In the genomic region with DNA sequence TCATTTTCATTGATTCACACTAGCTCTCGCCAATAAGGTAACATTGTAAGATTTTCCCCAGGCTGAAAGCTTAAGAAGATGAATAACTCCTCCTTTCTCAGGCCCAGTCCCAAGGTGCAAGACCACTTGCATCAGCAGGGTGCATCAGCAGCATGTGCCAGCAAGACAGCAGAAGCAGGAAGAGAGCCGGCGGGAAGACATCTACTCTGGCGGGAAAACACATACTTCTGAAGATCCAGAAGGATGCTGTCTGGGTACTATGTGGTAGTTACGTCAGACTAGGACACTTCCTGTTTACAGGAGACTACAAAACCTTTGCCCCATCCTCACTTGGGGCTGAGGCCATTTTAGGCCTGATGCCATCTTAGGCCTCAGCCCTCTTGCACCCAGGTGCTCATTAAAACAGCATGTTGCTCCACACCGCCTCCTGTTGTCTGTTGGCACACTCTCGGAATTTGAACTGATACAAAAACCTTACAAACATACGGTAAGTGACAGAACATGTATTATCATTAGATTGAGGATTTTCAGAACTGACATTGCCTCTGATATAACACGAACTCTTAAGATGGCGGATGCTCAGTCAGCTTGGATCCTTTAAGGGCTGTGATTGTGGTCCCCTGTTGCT, we compare ENCODE assay signal across 15 cellular contexts.
DNase-seq lines count a peak whose midpoint lies in the region; ATAC-seq and TF ChIP-seq lines count a peak whose summit lies in the region.
"Had no signal": no experiment of that assay in that cellular context is flagged by ENCODE, and none has a peak within 500 bp of the region (broad histone marks: within the 10 kb centered on the region; RNA-seq: fewer than 3 reads in every experiment).

No MANE protein-coding gene starts in this region.

- H3K56ac ChIP-seq in mesendoderm (ENCODE audit: low read length) = no peak overlapping the region

- no peak overlapping the region for H3K9ac ChIP-seq in Loucy (ENCODE audit: low read depth, low read length, poor library complexity, severe bottlenecking)
- no peak overlapping the region for H3K9ac ChIP-seq in mesendoderm (ENCODE audit: low read length)
- H3K9ac ChIP-seq: BLaER1 had no signal

- H2BK15ac ChIP-seq in mesendoderm (replicated peaks; ENCODE audit: low read depth) = no peak overlapping the region

- no peaks in the 10 kb centered on the region for H4K20me1 ChIP-seq in Loucy (ENCODE audit: insufficient read depth, low read length, poor library complexity, severe bottlenecking)
- H4K20me1 ChIP-seq: BLaER1 had no signal

- H3K23ac ChIP-seq in mesendoderm (ENCODE audit: low read length) = no peak overlapping the region

- H3K79me2 ChIP-seq in ACC112 (ENCODE audit: control insufficient read depth, insufficient read depth, low read length, unreplicated experiment) = no peaks in the 10 kb centered on the region
- no peaks in the 10 kb centered on the region for H3K79me2 ChIP-seq in Loucy (ENCODE audit: insufficient read depth, low read length)
- H3K79me2 ChIP-seq in mesendoderm (ENCODE audit: control insufficient read depth, insufficient read depth, low read length) = no peaks in the 10 kb centered on the region

- H4K5ac ChIP-seq in mesendoderm (ENCODE audit: low read length) = no peak overlapping the region

- H3K4me3 ChIP-seq in ACC112 (ENCODE audit: low read depth, low read length) = no peak overlapping the region
- H3K4me3 ChIP-seq in Loucy (ENCODE audit: low read length, poor library complexity, severe bottlenecking) = no peak overlapping the region
- H3K4me3 ChIP-seq in choroid plexus epithelial cell (ENCODE audit: low read depth, low read length) = no peak overlapping the region
- no peak overlapping the region for H3K4me3 ChIP-seq in mesendoderm (ENCODE audit: low read length)
- no peak overlapping the region for H3K4me3 ChIP-seq in adrenal gland
- H3K4me3 ChIP-seq: BLaER1 had no signal

- peaks cover 23% of the 10 kb centered on the region for H3K4me1 ChIP-seq in ACC112 (ENCODE audit: control insufficient read depth, insufficient read depth, low read length, unreplicated experiment)
- peaks cover 5% of the 10 kb centered on the region for H3K4me1 ChIP-seq in Loucy (ENCODE audit: insufficient read depth, low read length, poor library complexity, severe bottlenecking)
- H3K4me1 ChIP-seq in mesendoderm (ENCODE audit: control insufficient read depth, low read depth, low read length) = no peaks in the 10 kb centered on the region
- no peaks in the 10 kb centered on the region for H3K4me1 ChIP-seq in adrenal gland (replicated peaks in 1 of 2)
- H3K4me1 ChIP-seq: BLaER1 had no signal

- H3K27me3 ChIP-seq in ACC112 (ENCODE audit: insufficient read depth, low read length) = no peaks in the 10 kb centered on the region
- H3K27me3 ChIP-seq in Loucy (ENCODE audit: insufficient read depth, low read length, poor library complexity, severe bottlenecking) = no peaks in the 10 kb centered on the region
- H3K27me3 ChIP-seq in mesendoderm (ENCODE audit: insufficient read depth, low read length, poor library complexity) = no peaks in the 10 kb centered on the region
- no peaks in the 10 kb centered on the region for H3K27me3 ChIP-seq in adrenal gland
- H3K27me3 ChIP-seq: BLaER1 had no signal

- H2AFZ ChIP-seq in ACC112 (ENCODE audit: low read length, unreplicated experiment) = no peak overlapping the region
- no peak overlapping the region for H2AFZ ChIP-seq in Loucy (ENCODE audit: low read length)

- H3K9me3 ChIP-seq in Loucy (ENCODE audit: insufficient read depth, low read depth, low read length) (no peaks in the 10 kb centered on the region), adrenal gland (replicated peaks in 1 of 3) (no peaks in the 10 kb centered on the region)

- no peak for TF ChIP-seq POLR2A in adrenal gland (IDR thresholded peaks at IDR 0.05)

- DNase-seq in choroid plexus epithelial cell (ENCODE audit: low read depth) (peak; percentile 16), mesendoderm (peak; percentile 49), NOMO-1 (lab: John Stamatoyannopoulos, UW; ENCODE audit: unreplicated experiment in 2 of 2) (no peak), omental fat pad (ENCODE audit: low spot score) (no peak), NCI-H1048 (lab: John Stamatoyannopoulos, UW) (no peak), adrenal gland (no peak)
- DNase-seq: CD8-positive, alpha-beta T cell; NCI-H1105; NCI-H2081 treated with DMSO at 0.1 percent for 48 hours; NCI-H510A; NCI-H774; SHP77 treated with DMSO at 0.1 percent for 48 hours had no signal

- no peak overlapping the region for H3K18ac ChIP-seq in mesendoderm (ENCODE audit: low read length)

- intact Hi-C loops in adrenal gland (cut with DNase I) = no loop called here

- H3F3A ChIP-seq in Loucy (ENCODE audit: low read depth) = no peaks in the 10 kb centered on the region

- no CpG with 5 or more reads among the region's 10 CpGs for WGBS in mesendoderm (ENCODE audit: extremely low coverage, insufficient coverage, low lambda C conversion rate)
- WGBS in adrenal gland, 4 donors = 85 to 92% (median 90%) methylated on average over 10 of the region's 10 CpGs

- no peaks in the 10 kb centered on the region for H3K9me2 ChIP-seq in Loucy (replicated peaks; ENCODE audit: low read depth, low read length)

- no peaks in the 10 kb centered on the region for H3K79me1 ChIP-seq in mesendoderm (ENCODE audit: low read length)

- no peak for ATAC-seq in omental fat pad (ENCODE audit: low FRiP score)
- ATAC-seq: CD8-positive, alpha-beta T cell had no signal

- 0 out of 2 replicates have a peak overlapping the region, but pooled peaks have one; percentile 83 for H3K27ac ChIP-seq in ACC112 (ENCODE audit: low read depth, low read length)
- no peak overlapping the region for H3K27ac ChIP-seq in mesendoderm (ENCODE audit: low read depth, low read length)
- H3K27ac ChIP-seq in adrenal gland = no peak overlapping the region
- H3K27ac ChIP-seq: BLaER1 had no signal

- no peak overlapping the region for H2BK120ac ChIP-seq in mesendoderm (ENCODE audit: low read depth, low read length)

- no peaks in the 10 kb centered on the region for H3K36me3 ChIP-seq in ACC112 (ENCODE audit: insufficient read depth, low read length)
- no peaks in the 10 kb centered on the region for H3K36me3 ChIP-seq in Loucy (ENCODE audit: insufficient read depth, low read length)
- H3K36me3 ChIP-seq in mesendoderm (ENCODE audit: control insufficient read depth, insufficient read depth, low read length) = no peaks in the 10 kb centered on the region
- no peaks in the 10 kb centered on the region for H3K36me3 ChIP-seq in adrenal gland (replicated peaks in 1 of 2)
- H3K36me3 ChIP-seq: BLaER1 had no signal

- peak; percentile 23; the same call in 1 of the 2 replicates for TF ChIP-seq CTCF in Loucy (conservative IDR thresholded peaks at IDR 0.05; ENCODE audit: low read length)
- TF ChIP-seq CTCF in choroid plexus epithelial cell (conservative IDR thresholded peaks at IDR 0.05; ENCODE audit: low read depth, low read length) = no peak
- TF ChIP-seq CTCF in omental fat pad (IDR thresholded peaks at IDR 0.05) = no peak
- TF ChIP-seq CTCF in adrenal gland (IDR thresholded peaks at IDR 0.05) = no peak

- H3K4me2 ChIP-seq in Loucy (ENCODE audit: low read depth, low read length, poor library complexity, severe bottlenecking) (no peak overlapping the region), mesendoderm (ENCODE audit: low read length) (no peak overlapping the region)
- H3K4me2 ChIP-seq: BLaER1 had no signal

- no peak overlapping the region for H3K4ac ChIP-seq in mesendoderm (ENCODE audit: low read depth, low read length)

- H2AK5ac ChIP-seq in mesendoderm (ENCODE audit: low read length) = no peak overlapping the region

- H4K8ac ChIP-seq in mesendoderm (ENCODE audit: low read depth, low read length) = no peak overlapping the region

- H2BK5ac ChIP-seq in mesendoderm (ENCODE audit: low read length) = no peak overlapping the region

Comparison
In these comparisons a context has a peak if more than half of its experiments do, and no peak if none do; other contexts are left out.
1. DNase-seq: peak in choroid plexus epithelial cell (single experiment) and mesendoderm (single experiment); none in NOMO-1 (0 of 2), omental fat pad (single experiment), NCI-H1048 (single experiment) and adrenal gland (0 of 7).